ENCODE assay signal across 1 cellular context in the genomic region with DNA sequence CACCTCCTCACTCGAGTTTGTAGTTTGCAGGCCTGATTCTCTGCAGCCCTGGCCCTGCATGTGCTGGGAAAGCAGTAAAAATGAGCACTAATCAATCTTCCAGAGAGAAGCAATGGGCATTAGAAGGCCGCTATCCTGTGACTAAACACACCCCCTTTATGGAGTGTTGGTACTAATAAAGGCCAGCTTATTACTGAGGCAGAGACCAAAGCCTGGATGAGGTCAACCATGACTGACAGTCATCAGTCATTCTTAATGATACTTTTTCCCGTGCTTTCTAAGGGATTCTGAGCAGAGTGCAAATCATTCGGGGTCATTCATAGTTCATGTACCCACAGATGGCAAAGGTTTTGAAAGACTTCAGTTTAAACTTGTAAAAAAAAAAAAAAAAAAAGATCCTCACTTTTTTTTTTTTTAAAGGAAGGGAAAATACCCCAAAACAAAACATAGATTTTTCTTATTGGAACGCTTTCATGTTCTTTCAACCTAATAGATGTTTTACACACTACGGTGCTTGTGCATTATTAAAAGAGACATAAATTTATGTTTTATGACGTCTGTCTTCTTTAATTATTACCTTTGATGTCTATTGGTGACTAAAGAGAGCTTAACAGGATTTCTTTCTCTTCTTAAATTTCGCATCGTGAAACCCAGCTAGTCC.
TF ChIP-seq lines count a peak whose summit lies in the region.

No MANE protein-coding gene starts in this region.

TF ChIP-seq in HEK293, 187 proteins besides CTCF, POLR2A, EP300 and RAD21 (continued from another document and continues in another):
- TF ChIP-seq ZNF629 (tag by site-specific recombination; IDR thresholded peaks at IDR 0.05) (peak; percentile 49), ZNF518A (tag by site-specific recombination; conservative IDR thresholded peaks at IDR 0.05; ENCODE audit: low read depth) (no peak), ZNF146 (tag by site-specific recombination; IDR thresholded peaks at IDR 0.05) (no peak), ZNF16 (tag by site-specific recombination; IDR thresholded peaks at IDR 0.05; ENCODE audit: low read depth) (no peak), KLF10 (tag by site-specific recombination; IDR thresholded peaks at IDR 0.05) (peak; percentile 87), ZNF473 (tag by site-specific recombination; IDR thresholded peaks at IDR 0.05) (no peak), FEZF1 (tag by site-specific recombination; IDR thresholded peaks at IDR 0.05) (peak; percentile 90), PRDM4 (tag by site-specific recombination; IDR thresholded peaks at IDR 0.05) (no peak), ZNF133 (tag by site-specific recombination; IDR thresholded peaks at IDR 0.05) (no peak), ZNF626 (tag by site-specific recombination; IDR thresholded peaks at IDR 0.05) (no peak), ZNF654 (tag by site-specific recombination; IDR thresholded peaks at IDR 0.05; ENCODE audit: low read depth) (no peak), ZNF433 (tag by site-specific recombination; IDR thresholded peaks at IDR 0.05; ENCODE audit: low read depth) (no peak), YY2 (tag by site-specific recombination; IDR thresholded peaks at IDR 0.05) (no peak), OSR2 (tag by site-specific recombination; IDR thresholded peaks at IDR 0.05) (0 out of 2 replicates have a peak, but pooled peaks have one; percentile 22), ZNF692 (tag by site-specific recombination; IDR thresholded peaks at IDR 0.05) (no peak), ZBTB17 (tag by site-specific recombination; IDR thresholded peaks at IDR 0.05) (peak; percentile 67), SP3 (tag by site-specific recombination; IDR thresholded peaks at IDR 0.05) (no peak), ZNF791 (tag by site-specific recombination; IDR thresholded peaks at IDR 0.05) (no peak), ZNF596 (tag by site-specific recombination; IDR thresholded peaks at IDR 0.05) (peak; percentile 7; the same call in 1 of the 2 replicates), ZNF140 (tag by site-specific recombination; IDR thresholded peaks at IDR 0.05) (no peak), SP7 (tag by site-specific recombination; IDR thresholded peaks at IDR 0.05) (peak; percentile 95), ATF2 (tag by site-specific recombination; IDR thresholded peaks at IDR 0.05; ENCODE audit: low read depth) (no peak), ZNF549 (tag by site-specific recombination; IDR thresholded peaks at IDR 0.05) (no peak), SALL2 (tag by site-specific recombination; IDR thresholded peaks at IDR 0.05; ENCODE audit: borderline replicate concordance) (no peak), ZNF843 (tag by site-specific recombination; IDR thresholded peaks at IDR 0.05) (peak; percentile 87), ZNF645 (tag by site-specific recombination; IDR thresholded peaks at IDR 0.05) (no peak), BCL11B (tag by site-specific recombination; IDR thresholded peaks at IDR 0.05; ENCODE audit: low read depth) (no peak), OVOL3 (tag by site-specific recombination; IDR thresholded peaks at IDR 0.05) (0 out of 2 replicates have a peak, but pooled peaks have one; percentile 24), ZNF510 (tag by site-specific recombination; IDR thresholded peaks at IDR 0.05; ENCODE audit: insufficient replicate concordance) (no peak), ZNF571 (tag by site-specific recombination; IDR thresholded peaks at IDR 0.05) (no peak), ZNF324 (tag by site-specific recombination; IDR thresholded peaks at IDR 0.05) (no peak), ZNF530 (tag by site-specific recombination; IDR thresholded peaks at IDR 0.05; ENCODE audit: low read depth) (no peak), TRIM28 (IDR thresholded peaks at IDR 0.05; ENCODE audit: borderline replicate concordance, low read length) (peak; percentile 71; the same call in 1 of the 2 replicates), ZNF830 (tag by site-specific recombination; IDR thresholded peaks at IDR 0.05; ENCODE audit: low read depth) (no peak), SP2 (tag by site-specific recombination; IDR thresholded peaks at IDR 0.05) (peak; percentile 43), TCF7L2 (IDR thresholded peaks at IDR 0.05; ENCODE audit: borderline replicate concordance, low read depth, low read length) (peak; percentile 62; the same call in 1 of the 2 replicates), ZNF37A (tag by site-specific recombination; IDR thresholded peaks at IDR 0.05) (no peak), ZNF174 (tag by site-specific recombination; IDR thresholded peaks at IDR 0.05) (no peak), IKZF3 (tag by site-specific recombination; IDR thresholded peaks at IDR 0.05) (peak; percentile 70; the same call in 1 of the 2 replicates), PRDM1 (tag by site-specific recombination; IDR thresholded peaks at IDR 0.05) (0 out of 2 replicates have a peak, but pooled peaks have one; percentile 9), ZNF10 (tag by site-specific recombination; IDR thresholded peaks at IDR 0.05) (no peak)
- TF ChIP-seq, protein P1, sequence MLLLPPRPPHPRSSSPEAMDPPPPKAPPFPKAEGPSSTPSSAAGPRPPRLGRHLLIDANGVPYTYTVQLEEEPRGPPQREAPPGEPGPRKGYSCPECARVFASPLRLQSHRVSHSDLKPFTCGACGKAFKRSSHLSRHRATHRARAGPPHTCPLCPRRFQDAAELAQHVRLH (tag by site-specific recombination; IDR thresholded peaks at IDR 0.05), result 0 out of 2 replicates have a peak, but pooled peaks have one; percentile 32
- TF ChIP-seq, protein P2, sequence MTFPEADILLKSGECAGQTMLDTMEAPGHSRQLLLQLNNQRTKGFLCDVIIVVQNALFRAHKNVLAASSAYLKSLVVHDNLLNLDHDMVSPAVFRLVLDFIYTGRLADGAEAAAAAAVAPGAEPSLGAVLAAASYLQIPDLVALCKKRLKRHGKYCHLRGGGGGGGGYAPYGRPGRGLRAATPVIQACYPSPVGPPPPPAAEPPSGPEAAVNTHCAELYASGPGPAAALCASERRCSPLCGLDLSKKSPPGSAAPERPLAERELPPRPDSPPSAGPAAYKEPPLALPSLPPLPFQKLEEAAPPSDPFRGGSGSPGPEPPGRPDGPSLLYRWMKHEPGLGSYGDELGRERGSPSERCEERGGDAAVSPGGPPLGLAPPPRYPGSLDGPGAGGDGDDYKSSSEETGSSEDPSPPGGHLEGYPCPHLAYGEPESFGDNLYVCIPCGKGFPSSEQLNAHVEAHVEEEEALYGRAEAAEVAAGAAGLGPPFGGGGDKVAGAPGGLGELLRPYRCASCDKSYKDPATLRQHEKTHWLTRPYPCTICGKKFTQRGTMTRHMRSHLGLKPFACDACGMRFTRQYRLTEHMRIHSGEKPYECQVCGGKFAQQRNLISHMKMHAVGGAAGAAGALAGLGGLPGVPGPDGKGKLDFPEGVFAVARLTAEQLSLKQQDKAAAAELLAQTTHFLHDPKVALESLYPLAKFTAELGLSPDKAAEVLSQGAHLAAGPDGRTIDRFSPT (tag by site-specific recombination; IDR thresholded peaks at IDR 0.05), result no peak
- TF ChIP-seq, protein P3, sequence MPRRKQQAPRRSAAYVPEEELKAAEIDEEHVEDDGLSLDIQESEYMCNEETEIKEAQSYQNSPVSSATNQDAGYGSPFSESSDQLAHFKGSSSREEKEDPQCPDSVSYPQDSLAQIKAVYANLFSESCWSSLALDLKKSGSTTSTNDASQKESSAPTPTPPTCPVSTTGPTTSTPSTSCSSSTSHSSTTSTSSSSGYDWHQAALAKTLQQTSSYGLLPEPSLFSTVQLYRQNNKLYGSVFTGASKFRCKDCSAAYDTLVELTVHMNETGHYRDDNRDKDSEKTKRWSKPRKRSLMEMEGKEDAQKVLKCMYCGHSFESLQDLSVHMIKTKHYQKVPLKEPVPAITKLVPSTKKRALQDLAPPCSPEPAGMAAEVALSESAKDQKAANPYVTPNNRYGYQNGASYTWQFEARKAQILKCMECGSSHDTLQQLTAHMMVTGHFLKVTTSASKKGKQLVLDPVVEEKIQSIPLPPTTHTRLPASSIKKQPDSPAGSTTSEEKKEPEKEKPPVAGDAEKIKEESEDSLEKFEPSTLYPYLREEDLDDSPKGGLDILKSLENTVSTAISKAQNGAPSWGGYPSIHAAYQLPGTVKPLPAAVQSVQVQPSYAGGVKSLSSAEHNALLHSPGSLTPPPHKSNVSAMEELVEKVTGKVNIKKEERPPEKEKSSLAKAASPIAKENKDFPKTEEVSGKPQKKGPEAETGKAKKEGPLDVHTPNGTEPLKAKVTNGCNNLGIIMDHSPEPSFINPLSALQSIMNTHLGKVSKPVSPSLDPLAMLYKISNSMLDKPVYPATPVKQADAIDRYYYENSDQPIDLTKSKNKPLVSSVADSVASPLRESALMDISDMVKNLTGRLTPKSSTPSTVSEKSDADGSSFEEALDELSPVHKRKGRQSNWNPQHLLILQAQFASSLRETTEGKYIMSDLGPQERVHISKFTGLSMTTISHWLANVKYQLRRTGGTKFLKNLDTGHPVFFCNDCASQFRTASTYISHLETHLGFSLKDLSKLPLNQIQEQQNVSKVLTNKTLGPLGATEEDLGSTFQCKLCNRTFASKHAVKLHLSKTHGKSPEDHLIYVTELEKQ (tag by site-specific recombination; IDR thresholded peaks at IDR 0.05; ENCODE audit: borderline replicate concordance), result peak; percentile 84
